1 cellular context compared by ENCODE assay signal in genomic region chr19:6424190-6424938, GRCh38.
TF ChIP-seq lines count a peak whose summit lies in the region.

A gene with protein sequence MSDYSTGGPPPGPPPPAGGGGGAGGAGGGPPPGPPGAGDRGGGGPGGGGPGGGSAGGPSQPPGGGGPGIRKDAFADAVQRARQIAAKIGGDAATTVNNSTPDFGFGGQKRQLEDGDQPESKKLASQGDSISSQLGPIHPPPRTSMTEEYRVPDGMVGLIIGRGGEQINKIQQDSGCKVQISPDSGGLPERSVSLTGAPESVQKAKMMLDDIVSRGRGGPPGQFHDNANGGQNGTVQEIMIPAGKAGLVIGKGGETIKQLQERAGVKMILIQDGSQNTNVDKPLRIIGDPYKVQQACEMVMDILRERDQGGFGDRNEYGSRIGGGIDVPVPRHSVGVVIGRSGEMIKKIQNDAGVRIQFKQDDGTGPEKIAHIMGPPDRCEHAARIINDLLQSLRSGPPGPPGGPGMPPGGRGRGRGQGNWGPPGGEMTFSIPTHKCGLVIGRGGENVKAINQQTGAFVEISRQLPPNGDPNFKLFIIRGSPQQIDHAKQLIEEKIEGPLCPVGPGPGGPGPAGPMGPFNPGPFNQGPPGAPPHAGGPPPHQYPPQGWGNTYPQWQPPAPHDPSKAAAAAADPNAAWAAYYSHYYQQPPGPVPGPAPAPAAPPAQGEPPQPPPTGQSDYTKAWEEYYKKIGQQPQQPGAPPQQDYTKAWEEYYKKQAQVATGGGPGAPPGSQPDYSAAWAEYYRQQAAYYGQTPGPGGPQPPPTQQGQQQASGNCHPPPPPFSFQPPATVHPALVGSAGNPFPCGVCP (minus strand): TSS chr19:6424811. CDS start chr19:6424701, 110 bp downstream.

TF ChIP-seq in HCT116, 20 proteins besides CTCF, POLR2A, EP300 and RAD21 (continued from another document):
- TF ChIP-seq, protein P1, sequence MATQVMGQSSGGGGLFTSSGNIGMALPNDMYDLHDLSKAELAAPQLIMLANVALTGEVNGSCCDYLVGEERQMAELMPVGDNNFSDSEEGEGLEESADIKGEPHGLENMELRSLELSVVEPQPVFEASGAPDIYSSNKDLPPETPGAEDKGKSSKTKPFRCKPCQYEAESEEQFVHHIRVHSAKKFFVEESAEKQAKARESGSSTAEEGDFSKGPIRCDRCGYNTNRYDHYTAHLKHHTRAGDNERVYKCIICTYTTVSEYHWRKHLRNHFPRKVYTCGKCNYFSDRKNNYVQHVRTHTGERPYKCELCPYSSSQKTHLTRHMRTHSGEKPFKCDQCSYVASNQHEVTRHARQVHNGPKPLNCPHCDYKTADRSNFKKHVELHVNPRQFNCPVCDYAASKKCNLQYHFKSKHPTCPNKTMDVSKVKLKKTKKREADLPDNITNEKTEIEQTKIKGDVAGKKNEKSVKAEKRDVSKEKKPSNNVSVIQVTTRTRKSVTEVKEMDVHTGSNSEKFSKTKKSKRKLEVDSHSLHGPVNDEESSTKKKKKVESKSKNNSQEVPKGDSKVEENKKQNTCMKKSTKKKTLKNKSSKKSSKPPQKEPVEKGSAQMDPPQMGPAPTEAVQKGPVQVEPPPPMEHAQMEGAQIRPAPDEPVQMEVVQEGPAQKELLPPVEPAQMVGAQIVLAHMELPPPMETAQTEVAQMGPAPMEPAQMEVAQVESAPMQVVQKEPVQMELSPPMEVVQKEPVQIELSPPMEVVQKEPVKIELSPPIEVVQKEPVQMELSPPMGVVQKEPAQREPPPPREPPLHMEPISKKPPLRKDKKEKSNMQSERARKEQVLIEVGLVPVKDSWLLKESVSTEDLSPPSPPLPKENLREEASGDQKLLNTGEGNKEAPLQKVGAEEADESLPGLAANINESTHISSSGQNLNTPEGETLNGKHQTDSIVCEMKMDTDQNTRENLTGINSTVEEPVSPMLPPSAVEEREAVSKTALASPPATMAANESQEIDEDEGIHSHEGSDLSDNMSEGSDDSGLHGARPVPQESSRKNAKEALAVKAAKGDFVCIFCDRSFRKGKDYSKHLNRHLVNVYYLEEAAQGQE (IDR thresholded peaks at IDR 0.05; ENCODE audit: low read depth): no peak
- TF ChIP-seq ATF3 (IDR thresholded peaks at IDR 0.05): no peak
